18 cellular contexts compared by ENCODE assay signal in genomic region chr3:126106336-126107202, GRCh38. TPM values are rescaled to one million over a fixed set of nuclear protein-coding genes. Genes with fewer than 3 reads are reported as not detected.
A peak's percentile ranks its signal among the peaks of the same experiment; 100 is the strongest.
DNase-seq lines count a peak whose midpoint lies in the region; ATAC-seq and TF ChIP-seq lines count a peak whose summit lies in the region.
"Had no signal": no experiment of that assay in that cellular context is flagged by ENCODE, and none has a peak within 500 bp of the region (broad histone marks: within the 10 kb centered on the region; RNA-seq: fewer than 3 reads in every experiment).

No MANE protein-coding gene starts in this region.

- 90 to 95% (median 92%) methylated on average over 17 to 21 of the region's 21 CpGs for WGBS in heart left ventricle, 4 donors

- peaks cover 0 to 20% of the 10 kb centered on the region in 2 donors for H3K4me1 ChIP-seq in right atrium auricular region
- H3K4me1 ChIP-seq in heart left ventricle = peaks cover 0 to 20% (median 13%) of the 10 kb centered on the region in 12 donors

- TF ChIP-seq POLR2A in heart left ventricle (IDR thresholded peaks at IDR 0.05) = no peak

- no peaks in the 10 kb centered on the region for H3K27me3 Mint-ChIP-seq in osteocyte (ENCODE audit: unreplicated experiment)

- H3K27ac Mint-ChIP-seq in osteocyte (ENCODE audit: unreplicated experiment) = no peak overlapping the region

- ATAC-seq in heart left ventricle (no peak), HG03439 (IDR thresholded peaks at IDR 0.05; ENCODE audit: unreplicated experiment) (no peak), HG03432 (IDR thresholded peaks at IDR 0.05; ENCODE audit: unreplicated experiment) (no peak), GM21786 (IDR thresholded peaks at IDR 0.05; ENCODE audit: unreplicated experiment) (no peak)
- ATAC-seq: GM12878 had no signal

- H3K9me3 Mint-ChIP-seq in osteocyte (ENCODE audit: unreplicated experiment) = no peaks in the 10 kb centered on the region

- DNase-seq in right atrium auricular region (ENCODE audit: low spot score) (peak; percentile 57), heart left ventricle (no peak), iPS-NIHi11 (ENCODE audit: low spot score) (peak; percentile 4), osteocyte (ENCODE audit: extremely low spot score, unreplicated experiment) (peak; percentile 70)
- DNase-seq: C1 segment of cervical spinal cord, GDM1, GOT3, KG1, NCI-H1436, NCI-H2029 treated with DMSO at 0.1 percent for 48 hours, NCI-H2171 treated with DMSO at 0.1 percent for 48 hours, NCI-H446 treated with DMSO at 0.1 percent for 48 hours, OCI-M1 had no signal

- no peak overlapping the region for H3K27ac ChIP-seq in right atrium auricular region
- no peak overlapping the region for H3K27ac ChIP-seq in heart left ventricle
- H3K27ac ChIP-seq: RWPE1 had no signal

- H3K36me3 ChIP-seq in right atrium auricular region = no peaks in the 10 kb centered on the region
- peaks cover 0 to 44% (median 0%) of the 10 kb centered on the region in 9 donors for H3K36me3 ChIP-seq in heart left ventricle

- no peaks in the 10 kb centered on the region for H3K36me3 Mint-ChIP-seq in osteocyte (ENCODE audit: unreplicated experiment)

- H3K4me3 Mint-ChIP-seq in osteocyte (ENCODE audit: unreplicated experiment) = no peak overlapping the region

- TF ChIP-seq CTCF in right atrium auricular region (IDR thresholded peaks at IDR 0.05) (no peak), heart left ventricle (IDR thresholded peaks at IDR 0.05) (no peak), osteocyte (IDR thresholded peaks at IDR 0.05) (no peak)

- H3K27me3 ChIP-seq in right atrium auricular region (no peaks in the 10 kb centered on the region), heart left ventricle (no peaks in the 10 kb centered on the region)

- H3K4me3 ChIP-seq in right atrium auricular region = no peak overlapping the region
- no peak overlapping the region for H3K4me3 ChIP-seq in heart left ventricle
- H3K4me3 ChIP-seq: GM12878 had no signal

- intact Hi-C loops in heart left ventricle (cut with DNase I) = no loop called here

- H3K4me1 Mint-ChIP-seq in osteocyte (ENCODE audit: unreplicated experiment) = peaks cover 14% of the 10 kb centered on the region

- no peaks in the 10 kb centered on the region for H3K9me3 ChIP-seq in right atrium auricular region
- no peaks in the 10 kb centered on the region for H3K9me3 ChIP-seq in heart left ventricle

RNA-seq across cellular contexts. Expression of gene SLC41A3, which starts 22.6 kb away (rescaled TPM):
- 10 to 100 TPM; 34.1 to 39.6 TPM for total RNA-seq in right atrium auricular region
- 10 to 100 TPM; 33.3 to 57.6 (median 46.4) TPM for total RNA-seq in heart left ventricle
- 10 to 100 TPM; 20.9 to 60.1 TPM for polyA plus RNA-seq in heart left ventricle
- total RNA-seq in osteocyte = 80.6 and 89.2 TPM in 2 replicates

Comparison
In these comparisons a context has a peak if more than half of its experiments do, and no peak if none do; other contexts are left out.
1. DNase-seq: peak in right atrium auricular region (single experiment), iPS-NIHi11 (single experiment) and osteocyte (single experiment); none in heart left ventricle (0 of 5).